In the genomic region with DNA sequence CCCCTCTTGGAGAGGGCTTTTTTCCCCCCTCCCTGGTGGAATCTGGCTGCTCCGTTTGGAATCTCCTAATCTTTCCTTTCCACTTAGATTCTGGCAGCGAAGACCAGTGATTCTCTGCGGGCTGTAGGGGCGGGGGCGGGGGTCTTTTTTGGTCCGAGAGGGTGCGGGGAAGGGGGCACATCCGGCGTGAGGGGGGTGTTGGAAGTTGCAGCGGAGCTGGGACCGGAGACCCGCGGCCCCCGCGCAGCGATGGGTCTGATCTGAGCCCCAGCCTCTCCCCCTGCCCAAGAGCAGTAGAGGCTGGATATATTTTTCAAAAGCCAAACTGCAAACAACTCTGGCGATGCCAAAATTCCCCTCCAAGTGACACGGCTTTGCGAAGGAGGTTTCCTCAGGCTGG, we compare ENCODE assay signal across 13 cellular contexts. TPM values are rescaled to one million over a fixed set of nuclear protein-coding genes. Genes with fewer than 3 reads are reported as not detected.
DNase-seq lines count a peak whose midpoint lies in the region; ATAC-seq and TF ChIP-seq lines count a peak whose summit lies in the region.
"Had no signal": no experiment of that assay in that cellular context is flagged by ENCODE, and none has a peak within 500 bp of the region (broad histone marks: within the 10 kb centered on the region; RNA-seq: fewer than 3 reads in every experiment).

No MANE protein-coding gene starts in this region.

- peak overlapping the region; percentile 65 for H2AFZ ChIP-seq in hepatocyte

- peak overlapping the region; percentile 90 for H3K27ac Mint-ChIP-seq in WTC11
- H3K27ac Mint-ChIP-seq in activated CD8-positive, alpha-beta memory T cell treated with anti-CD3 and anti-CD28 coated beads, Interleukin-2, amount 10 ng/mL, durations not matched to agents 7 days and 5 days = no peak overlapping the region
- H3K27ac Mint-ChIP-seq: CD4-positive, alpha-beta memory T cell had no signal

- H3K9me3 Mint-ChIP-seq in WTC11 = no peaks in the 10 kb centered on the region
- no peaks in the 10 kb centered on the region for H3K9me3 Mint-ChIP-seq in activated CD8-positive, alpha-beta memory T cell treated with anti-CD3 and anti-CD28 coated beads, Interleukin-2, amount 10 ng/mL, durations not matched to agents 7 days and 5 days (ENCODE audit: low read depth)
- H3K9me3 Mint-ChIP-seq: activated T-cell treated with anti-CD3 and anti-CD28 coated beads, Interleukin-2, amount 50 U/mL, for 4 hours had no signal

- TF ChIP-seq CTCF in WTC11 (IDR thresholded peaks at IDR 0.05) = no peak
- no peak for TF ChIP-seq CTCF in hepatocyte (IDR thresholded peaks at IDR 0.05; ENCODE audit: poor library complexity)
- TF ChIP-seq CTCF in mucosa of descending colon (IDR thresholded peaks at IDR 0.05) = no peak

- CTCF ChIA-PET in WTC11 (lab: Charles Lee) = interaction anchor here (1.0 to 2.0 kb wide), 6 partner anchors 13 to 158 kb away, joined by 3 to 6 read pairs (median 4); no protein-coding TSS in a partner anchor
- CTCF ChIA-PET in activated CD8-positive, alpha-beta memory T cell treated with anti-CD3 and anti-CD28 coated beads, Interleukin-2, amount 10 ng/mL, durations not matched to agents 7 days and 5 days (lab: Charles Lee) = no interaction called here

- peaks cover 24% of the 10 kb centered on the region for H3K4me1 ChIP-seq in ES-I3 (ENCODE audit: insufficient read depth, low read length)
- H3K4me1 ChIP-seq in hepatocyte (ENCODE audit: insufficient read depth) = no peaks in the 10 kb centered on the region
- H3K4me1 ChIP-seq in rectal smooth muscle tissue (ENCODE audit: control insufficient read depth, insufficient read depth, low read length) = peaks cover 2% of the 10 kb centered on the region
- no peaks in the 10 kb centered on the region for H3K4me1 ChIP-seq in mucosa of descending colon (ENCODE audit: low read depth)

- ATAC-seq in WTC11 = no peak; the same call in 1 of the 2 replicates
- ATAC-seq in activated CD8-positive, alpha-beta memory T cell treated with anti-CD3 and anti-CD28 coated beads, Interleukin-2, amount 10 ng/mL, durations not matched to agents 7 days and 5 days = no peak
- ATAC-seq in mucosa of descending colon = no peak
- ATAC-seq: activated T-cell treated with anti-CD3 and anti-CD28 coated beads, Interleukin-2, amount 50 U/mL, for 4 hours had no signal

- H3K27ac ChIP-seq in hepatocyte = no peak overlapping the region
- H3K27ac ChIP-seq in rectal smooth muscle tissue (ENCODE audit: low read depth, low read length) = no peak overlapping the region
- H3K27ac ChIP-seq: GM23248 had no signal

- DNase-seq in WTC11 (ENCODE audit: low spot score) (peak; percentile 18), hepatocyte (ENCODE audit: low spot score) (no peak), SK-N-DZ (ENCODE audit: low spot score) (no peak), HUDEP-2 (lab: John Stamatoyannopoulos, UW; ENCODE audit: unreplicated experiment in 76 of 76) (no peak), mucosa of descending colon (no peak)
- DNase-seq in activated CD8-positive, alpha-beta memory T cell treated with anti-CD3 and anti-CD28 coated beads, Interleukin-2, amount 10 ng/mL, durations not matched to agents 7 days and 5 days = no peak
- DNase-seq: activated T-cell treated with anti-CD3 and anti-CD28 coated beads, Interleukin-2, amount 50 U/mL, for 4 hours; CD4-positive, alpha-beta memory T cell; T-helper 2 cell had no signal

- POLR2A ChIA-PET in WTC11 (lab: Charles Lee) = interaction anchor here (0.7 to 2.0 kb wide), 2 partner anchors 25 to 50 kb away, joined by 4 to 5 read pairs; no protein-coding TSS in a partner anchor

- H3K4me1 Mint-ChIP-seq in WTC11 = peaks cover 59% of the 10 kb centered on the region
- H3K4me1 Mint-ChIP-seq in activated CD8-positive, alpha-beta memory T cell treated with anti-CD3 and anti-CD28 coated beads, Interleukin-2, amount 10 ng/mL, durations not matched to agents 7 days and 5 days = no peaks in the 10 kb centered on the region

- H3K9me2 ChIP-seq in hepatocyte (replicated peaks; ENCODE audit: insufficient read depth) = no peaks in the 10 kb centered on the region

- H3K36me3 Mint-ChIP-seq in WTC11 = no peaks in the 10 kb centered on the region
- H3K36me3 Mint-ChIP-seq in activated CD8-positive, alpha-beta memory T cell treated with anti-CD3 and anti-CD28 coated beads, Interleukin-2, amount 10 ng/mL, durations not matched to agents 7 days and 5 days = peaks cover 6% of the 10 kb centered on the region
- H3K36me3 Mint-ChIP-seq: CD4-positive, alpha-beta memory T cell had no signal

- peak overlapping the region; percentile 45 for H3K4me3 ChIP-seq in hepatocyte
- H3K4me3 ChIP-seq in rectal smooth muscle tissue (ENCODE audit: low read length) = peak overlapping the region; percentile 48
- H3K4me3 ChIP-seq in mucosa of descending colon = no peak overlapping the region
- H3K4me3 ChIP-seq: GM23248 had no signal

- H3K27me3 ChIP-seq in hepatocyte (peaks cover 76% of the 10 kb centered on the region), rectal smooth muscle tissue (ENCODE audit: control insufficient read depth, insufficient read depth, low read length) (peaks cover 13% of the 10 kb centered on the region)

- intact Hi-C loops in mucosa of descending colon (cut with DNase I, micrococcal nuclease) = no loop called here

- 1% methylated on average over 14 of the region's 19 CpGs for WGBS in hepatocyte (ENCODE audit: low lambda C conversion rate, missing lambda C conversion rate)

- H3K9me3 ChIP-seq in ES-I3 (ENCODE audit: control insufficient read depth, insufficient read depth, low read length) (no peaks in the 10 kb centered on the region), hepatocyte (ENCODE audit: low read depth) (no peaks in the 10 kb centered on the region), mucosa of descending colon (no peaks in the 10 kb centered on the region)

- H4K20me1 ChIP-seq in hepatocyte (ENCODE audit: insufficient read depth, poor library complexity, severe bottlenecking) = no peaks in the 10 kb centered on the region

- peak overlapping the region; percentile 92 for H3K9ac ChIP-seq in ES-I3 (ENCODE audit: low read depth, low read length)
- H3K9ac ChIP-seq in rectal smooth muscle tissue (ENCODE audit: low read length) = no peak overlapping the region
- H3K9ac ChIP-seq: GM23248 had no signal

- H3K27me3 Mint-ChIP-seq in WTC11 (ENCODE audit: low read depth) = no peaks in the 10 kb centered on the region
- peaks cover 35% of the 10 kb centered on the region for H3K27me3 Mint-ChIP-seq in activated CD8-positive, alpha-beta memory T cell treated with anti-CD3 and anti-CD28 coated beads, Interleukin-2, amount 10 ng/mL, durations not matched to agents 7 days and 5 days

- peak overlapping the region; percentile 93 for H3K4me3 Mint-ChIP-seq in WTC11
- no peak overlapping the region for H3K4me3 Mint-ChIP-seq in activated CD8-positive, alpha-beta memory T cell treated with anti-CD3 and anti-CD28 coated beads, Interleukin-2, amount 10 ng/mL, durations not matched to agents 7 days and 5 days
- H3K4me3 Mint-ChIP-seq: activated T-cell treated with anti-CD3 and anti-CD28 coated beads, Interleukin-2, amount 50 U/mL, for 4 hours had no signal

- peak overlapping the region; percentile 95 for H3K4me2 ChIP-seq in hepatocyte

- H3K79me2 ChIP-seq in hepatocyte = no peaks in the 10 kb centered on the region

- H3K36me3 ChIP-seq in ES-I3 (ENCODE audit: insufficient read depth, low read length) (no peaks in the 10 kb centered on the region), hepatocyte (replicated peaks; ENCODE audit: insufficient read depth, low read depth) (no peaks in the 10 kb centered on the region), rectal smooth muscle tissue (ENCODE audit: control insufficient read depth, insufficient read depth, low read length) (no peaks in the 10 kb centered on the region), mucosa of descending colon (ENCODE audit: low read depth) (no peaks in the 10 kb centered on the region)

TF ChIP-seq in WTC11, 78 proteins besides CTCF, POLR2A, EP300 and RAD21 (continues in another document):
- no peak for TF ChIP-seq FOXK1 (CRISPR knock-in tag; IDR thresholded peaks at IDR 0.05)
- no peak for TF ChIP-seq PRDM15 (CRISPR knock-in tag; IDR thresholded peaks at IDR 0.05)
- TF ChIP-seq MAX (CRISPR knock-in tag; IDR thresholded peaks at IDR 0.05) = no peak
- TF ChIP-seq IRF2 (CRISPR knock-in tag; IDR thresholded peaks at IDR 0.05; ENCODE audit: borderline replicate concordance, low read depth) = no peak
- no peak for TF ChIP-seq EMX1 (CRISPR knock-in tag; IDR thresholded peaks at IDR 0.05)

RNA-seq across cellular contexts. Expression of gene GRID2, which starts 0.3 kb away (rescaled TPM):
- 24.6 to 26.8 TPM (median 25.5 TPM) in 3 replicates for total RNA-seq in WTC11 (2021)
- 2.4 and 3.5 TPM in 2 replicates for total RNA-seq in hepatocyte
- polyA plus RNA-seq in hepatocyte = 0.11 and 0.53 TPM in 2 replicates
- polyA plus RNA-seq in SK-N-DZ (2014; cell fraction: cytosol; rRNA removed) = 0.14 and 0.16 TPM in 2 replicates
- 0.35 TPM in 1 of 2 replicates, not detected in the other for polyA plus RNA-seq in SK-N-DZ (2014; cell fraction: nucleus; rRNA removed)
- not detected for total RNA-seq in activated CD8-positive, alpha-beta memory T cell treated with anti-CD3 and anti-CD28 coated beads, Interleukin-2, amount 10 ng/mL, durations not matched to agents 7 days and 5 days
- under 1 TPM in 1 of 3 donors, not detected in 2; 0.44 TPM for total RNA-seq in mucosa of descending colon
- total RNA-seq: CD4-positive, alpha-beta memory T cell; GM23248; lower leg skin had no signal
- polyA plus RNA-seq: CD4-positive, alpha-beta memory T cell; GM23248 had no signal
